Comparison of ENCODE assay signal across 20 cellular contexts in genomic region chr13:98239156-98240076, GRCh38.
DNase-seq lines count a peak whose midpoint lies in the region; ATAC-seq, FAIRE-seq and TF ChIP-seq lines count a peak whose summit lies in the region.
"Had no signal": no experiment of that assay in that cellular context is flagged by ENCODE, and none has a peak within 500 bp of the region (broad histone marks: within the 10 kb centered on the region; RNA-seq: fewer than 3 reads in every experiment).

No MANE protein-coding gene starts in this region.

- peaks cover 0 to 54% (median 0%) of the 10 kb centered on the region in 11 experiments; a peak in 4 of 22 replicates for H4K20me1 ChIP-seq in BLaER1 treated with 17β-estradiol and CSF1 and Interleukin-3, amounts not matched to agents 10 nM and 100 nM
- peaks cover 40% of the 10 kb centered on the region for H4K20me1 ChIP-seq in smooth muscle cell (ENCODE audit: low read depth)

- H3K27ac Mint-ChIP-seq in T-cell = no peak overlapping the region
- H3K27ac Mint-ChIP-seq: activated naive CD4-positive, alpha-beta T cell treated with anti-CD3 and anti-CD28 coated beads, Interleukin-2, amount 50 U/mL, for 24 hours; natural killer cell; T-helper 17 cell had no signal

- H2AFZ ChIP-seq in smooth muscle cell (ENCODE audit: low read depth) = no peak overlapping the region
- H2AFZ ChIP-seq: GM23248 had no signal

- peaks cover 50% of the 10 kb centered on the region for H3K79me2 ChIP-seq in smooth muscle cell (ENCODE audit: low read depth)

- no peaks in the 10 kb centered on the region for H3F3A ChIP-seq in smooth muscle cell (ENCODE audit: low read depth)

- WGBS in smooth muscle cell (ENCODE audit: low lambda C conversion rate) = 91% methylated on average over 14 of the region's 14 CpGs

- H3K4me1 ChIP-seq in BLaER1 treated with 17β-estradiol and CSF1 and Interleukin-3, amounts not matched to agents 10 nM and 100 nM = peaks cover 28 to 56% (median 51%) of the 10 kb centered on the region in 10 experiments
- H3K4me1 ChIP-seq in kidney (ENCODE audit: control insufficient read depth in 1 of 2, insufficient read depth in 1 of 2, low read depth in 1 of 2, low read length in 2 of 2) = peaks cover 12 to 21% of the 10 kb centered on the region in 2 donors
- H3K4me1 ChIP-seq in smooth muscle cell (ENCODE audit: low read depth) = no peaks in the 10 kb centered on the region
- H3K4me1 ChIP-seq: lower lobe of right lung, sigmoid colon had no signal

- intact Hi-C loops in kidney (cut with DNase I) = no loop called here

- POLR2A ChIA-PET in T-cell (lab: Charles Lee) = no interaction called here

- no peaks in the 10 kb centered on the region for H3K4me1 Mint-ChIP-seq in T-cell
- H3K4me1 Mint-ChIP-seq: activated naive CD4-positive, alpha-beta T cell treated with anti-CD3 and anti-CD28 coated beads, Interleukin-2, amount 50 U/mL, for 24 hours; natural killer cell; T-helper 17 cell had no signal

- H3K36me3 ChIP-seq in BLaER1 treated with 17β-estradiol and CSF1 and Interleukin-3, amounts not matched to agents 10 nM and 100 nM = peaks cover 0 to 29% (median 0%) of the 10 kb centered on the region in 11 experiments; a peak in 5 of 22 replicates
- no peaks in the 10 kb centered on the region for H3K36me3 ChIP-seq in kidney (ENCODE audit: control insufficient read depth in 1 of 2, insufficient read depth in 2 of 2, low read length in 2 of 2)
- H3K36me3 ChIP-seq in smooth muscle cell (ENCODE audit: low read depth) = no peaks in the 10 kb centered on the region
- H3K36me3 ChIP-seq: lower lobe of right lung, sigmoid colon, upper lobe of left lung had no signal

- H3K4me3 Mint-ChIP-seq in T-cell = no peak overlapping the region
- H3K4me3 Mint-ChIP-seq: activated naive CD4-positive, alpha-beta T cell treated with anti-CD3 and anti-CD28 coated beads, Interleukin-2, amount 50 U/mL, for 24 hours; natural killer cell; T-helper 17 cell had no signal

- FAIRE-seq in kidney (lab: Jason Lieb, UNC) = no peak
- FAIRE-seq: bronchial epithelial cell had no signal

- no peak overlapping the region for H3K4me3 ChIP-seq in BLaER1 treated with 17β-estradiol and CSF1 and Interleukin-3, amounts not matched to agents 10 nM and 100 nM
- H3K4me3 ChIP-seq in kidney (ENCODE audit: low read length in 2 of 2) = no peak overlapping the region
- no peak overlapping the region for H3K4me3 ChIP-seq in smooth muscle cell
- H3K4me3 ChIP-seq: GM23248, lower lobe of right lung, sigmoid colon, upper lobe of left lung had no signal

- H3K27me3 ChIP-seq in BLaER1 treated with 17β-estradiol and CSF1 and Interleukin-3, amounts not matched to agents 10 nM and 100 nM = no peaks in the 10 kb centered on the region
- no peaks in the 10 kb centered on the region for H3K27me3 ChIP-seq in smooth muscle cell (ENCODE audit: low read depth)
- H3K27me3 ChIP-seq: sigmoid colon, upper lobe of left lung had no signal

- peak overlapping the region in 9 of 11 experiments; percentile 13 to 79 (median 50); a peak in 15 of 22 replicates for H3K27ac ChIP-seq in BLaER1 treated with 17β-estradiol and CSF1 and Interleukin-3, amounts not matched to agents 10 nM and 100 nM
- H3K27ac ChIP-seq in kidney (ENCODE audit: low read depth in 2 of 2, low read length in 2 of 2) = peak overlapping the region; percentile 29 to 53
- no peak overlapping the region for H3K27ac ChIP-seq in smooth muscle cell (ENCODE audit: low read depth)
- H3K27ac ChIP-seq: GM23248, lower lobe of right lung, sigmoid colon, upper lobe of left lung had no signal

- ATAC-seq in HG03159 (IDR thresholded peaks at IDR 0.05; ENCODE audit: unreplicated experiment) = no peak
- ATAC-seq in T-cell (replicated peaks in 1 of 4) = no peak
- ATAC-seq: natural killer cell, T-helper 17 cell had no signal

- H3K4me2 ChIP-seq in BLaER1 treated with 17β-estradiol and CSF1 and Interleukin-3, amounts not matched to agents 10 nM and 100 nM = peak overlapping the region; percentile 40 to 91 (median 72); a peak in 21 of 22 replicates
- H3K4me2 ChIP-seq in smooth muscle cell = no peak overlapping the region

- H3K9ac ChIP-seq in BLaER1 treated with 17β-estradiol and CSF1 and Interleukin-3, amounts not matched to agents 10 nM and 100 nM = peak overlapping the region in 6 of 11 experiments; percentile 24 to 59 (median 39); a peak in 9 of 22 replicates
- H3K9ac ChIP-seq in kidney (ENCODE audit: low read length in 2 of 2) = peak overlapping the region in 1 of 2 donors; percentile 38
- no peak overlapping the region for H3K9ac ChIP-seq in smooth muscle cell (ENCODE audit: low read depth)
- H3K9ac ChIP-seq: GM23248 had no signal

- DNase-seq in NCI-H1092 (lab: John Stamatoyannopoulos, UW) (peak; percentile 78), NCI-H526 treated with DMSO at 0.1 percent for 48 hours (lab: John Stamatoyannopoulos, UW) (peak; percentile 86), kidney (no peak), smooth muscle cell (lab: John Stamatoyannopoulos, UW; ENCODE audit: unreplicated experiment) (no peak), T-cell (no peak), cerebellar nuclear complex (lab: John Stamatoyannopoulos, UW) (no peak)
- DNase-seq: activated CD4-positive, CD25-positive, alpha-beta regulatory T cell treated with anti-CD3 and anti-CD28 coated beads, Interleukin-2, amount 50 U/mL, for 72 hours; activated CD8-positive, alpha-beta memory T cell treated with anti-CD3 and anti-CD28 coated beads, Interleukin-2, amount 50 U/mL, for 48 hours; DMS 273 treated with DMSO at 0.1 percent for 48 hours; GM23248; lower lobe of right lung; natural killer cell; sigmoid colon; stimulated activated CD4-positive, alpha-beta T cell treated with anti-CD3 and anti-CD28 coated beads, Interleukin-4, amount 100 ng/mL, for 24 hours; T-helper 17 cell; upper lobe of left lung had no signal

- peaks cover 5 to 8% of the 10 kb centered on the region in 2 donors for H3K27me3 Mint-ChIP-seq in T-cell
- H3K27me3 Mint-ChIP-seq: activated naive CD4-positive, alpha-beta T cell treated with anti-CD3 and anti-CD28 coated beads, Interleukin-2, amount 50 U/mL, for 24 hours had no signal

- H3K9me3 ChIP-seq in BLaER1 treated with 17β-estradiol and CSF1 and Interleukin-3, amounts not matched to agents 10 nM and 100 nM (replicated peaks in 1 of 11) = peaks cover 0 to 11% (median 0%) of the 10 kb centered on the region in 11 experiments; a peak in 6 of 22 replicates
- no peaks in the 10 kb centered on the region for H3K9me3 ChIP-seq in kidney (ENCODE audit: control insufficient read depth in 1 of 2, low read length in 2 of 2)
- H3K9me3 ChIP-seq in smooth muscle cell (replicated peaks; ENCODE audit: low read depth) = no peaks in the 10 kb centered on the region
- H3K9me3 ChIP-seq: lower lobe of right lung, sigmoid colon, upper lobe of left lung had no signal

- no peaks in the 10 kb centered on the region for H3K9me3 Mint-ChIP-seq in T-cell
- H3K9me3 Mint-ChIP-seq: activated naive CD4-positive, alpha-beta T cell treated with anti-CD3 and anti-CD28 coated beads, Interleukin-2, amount 50 U/mL, for 24 hours; natural killer cell had no signal

- no peaks in the 10 kb centered on the region for H3K36me3 Mint-ChIP-seq in T-cell
- H3K36me3 Mint-ChIP-seq: activated naive CD4-positive, alpha-beta T cell treated with anti-CD3 and anti-CD28 coated beads, Interleukin-2, amount 50 U/mL, for 24 hours; natural killer cell had no signal

- no peak for TF ChIP-seq CTCF in kidney (IDR thresholded peaks at IDR 0.05; ENCODE audit: borderline replicate concordance, extremely low read depth, insufficient read depth)
- TF ChIP-seq CTCF in smooth muscle cell (IDR thresholded peaks at IDR 0.05; ENCODE audit: borderline replicate concordance, insufficient read depth, poor library complexity, severe bottlenecking) = no peak

- CTCF ChIA-PET in T-cell (lab: Charles Lee) = no interaction called here

Comparison
In these comparisons a context has a peak if more than half of its experiments do, and no peak if none do; other contexts are left out.
1. DNase-seq: peak in NCI-H1092 (single experiment) and NCI-H526 treated with DMSO at 0.1 percent for 48 hours (single experiment); none in kidney (single experiment), smooth muscle cell (single experiment), T-cell (0 of 34) and cerebellar nuclear complex (0 of 2).